In the genomic region with DNA sequence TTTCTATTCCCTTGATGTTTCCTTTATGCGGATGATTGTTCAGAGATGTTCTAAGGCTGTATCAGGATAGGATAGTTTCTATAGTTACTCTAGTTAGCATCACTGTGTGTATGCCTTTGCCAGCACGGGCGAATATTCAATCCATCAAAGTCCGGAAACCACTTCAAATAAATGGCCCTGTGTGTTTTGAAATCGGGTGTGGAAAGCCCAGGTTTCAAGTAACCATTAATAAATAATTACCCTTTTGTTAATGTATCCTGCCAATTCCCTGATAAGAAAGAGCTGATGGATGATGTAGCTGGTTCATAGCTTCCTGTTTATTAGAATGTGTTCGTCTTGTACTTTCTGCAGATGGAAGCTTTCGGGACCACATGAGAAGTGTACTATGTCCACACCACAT, we compare ENCODE assay signal across 23 cellular contexts.
A peak's percentile ranks its signal among the peaks of the same experiment; 100 is the strongest.
DNase-seq lines count a peak whose midpoint lies in the region; ATAC-seq and TF ChIP-seq lines count a peak whose summit lies in the region.
"Had no signal": no experiment of that assay in that cellular context is flagged by ENCODE, and none has a peak within 500 bp of the region (broad histone marks: within the 10 kb centered on the region; RNA-seq: fewer than 3 reads in every experiment).

No MANE protein-coding gene starts in this region.

- POLR2A ChIA-PET in MCF 10A (lab: Yijun Ruan, JAX): interaction anchor here (1.0 to 6.6 kb wide), 9 partner anchors 7 to 1058 kb away, joined by 3 to 105 read pairs (median 8); a partner anchor contains a TSS

- H3K27ac Mint-ChIP-seq in MCF 10A (ENCODE audit: low read depth, unreplicated experiment): no peak overlapping the region
- H3K27ac Mint-ChIP-seq: activated naive CD4-positive, alpha-beta T cell treated with anti-CD3 and anti-CD28 coated beads for 36 hours; immature natural killer cell; T-helper 2 cell treated with Interferon-gamma antibody and Interleukin-4, amounts not matched to agents 5 μg/mL and 100 μg/mL, for 36 hours had no signal

- H3K27ac ChIP-seq in breast epithelium: no peak overlapping the region
- H3K27ac ChIP-seq: cardiac muscle cell, hepatocyte, VCaP had no signal

- H3K27me3 Mint-ChIP-seq in MCF 10A (ENCODE audit: insufficient read depth, unreplicated experiment): no peaks in the 10 kb centered on the region

- TF ChIP-seq POLR2A in breast epithelium (IDR thresholded peaks at IDR 0.05): no peak

- no peaks in the 10 kb centered on the region for H3K27me3 ChIP-seq in breast epithelium

- intact Hi-C loops in MCF 10A (cut with micrococcal nuclease) (loop anchor here (10.0 kb wide), 2 partner anchors 115 to 535 kb away; no protein-coding TSS in a partner anchor), breast epithelium (cut with DNase I; ENCODE audit: low total_unique reads) (no loop called here)

- no peaks in the 10 kb centered on the region for H3K4me1 ChIP-seq in breast epithelium

- CTCF ChIA-PET in MCF 10A (lab: Yijun Ruan, JAX): interaction anchor here (0.6 to 1.3 kb wide), 4 partner anchors 8 to 692 kb away, joined by 3 to 6 read pairs (median 4); no protein-coding TSS in a partner anchor

- TF ChIP-seq CTCF in MCF 10A (IDR thresholded peaks at IDR 0.05; ENCODE audit: unreplicated experiment) (no peak), breast epithelium (IDR thresholded peaks at IDR 0.05) (no peak), fibroblast of villous mesenchyme (IDR thresholded peaks at IDR 0.05; ENCODE audit: insufficient read depth, low read depth, low read length) (no peak)

- no peaks in the 10 kb centered on the region for H3K9me3 Mint-ChIP-seq in MCF 10A (ENCODE audit: unreplicated experiment)
- H3K9me3 Mint-ChIP-seq: activated naive CD4-positive, alpha-beta T cell treated with anti-CD3 and anti-CD28 coated beads for 36 hours; neural crest cell; T-helper 2 cell treated with Interferon-gamma antibody and Interleukin-4, amounts not matched to agents 5 μg/mL and 100 μg/mL, for 36 hours had no signal

- no peaks in the 10 kb centered on the region for H3K36me3 ChIP-seq in breast epithelium
- H3K36me3 ChIP-seq: cardiac muscle cell had no signal

- H3K4me3 ChIP-seq in breast epithelium: no peak overlapping the region
- no peak overlapping the region for H3K4me3 ChIP-seq in fibroblast of villous mesenchyme (ENCODE audit: low read depth, low read length)
- H3K4me3 ChIP-seq: cardiac muscle cell, hepatocyte, mucosa of descending colon had no signal

- no TSS peak for BruUV-seq in MCF 10A (replicated peaks; lab: Mats Ljungman, UMichigan)

- no peaks in the 10 kb centered on the region for H3K9me3 ChIP-seq in breast epithelium
- H3K9me3 ChIP-seq: mucosa of descending colon had no signal

- H3K4me3 Mint-ChIP-seq in MCF 10A (ENCODE audit: unreplicated experiment): peak overlapping the region; percentile 13
- H3K4me3 Mint-ChIP-seq: activated naive CD4-positive, alpha-beta T cell treated with anti-CD3 and anti-CD28 coated beads for 36 hours; immature natural killer cell; neural crest cell; T-helper 2 cell treated with Interferon-gamma antibody and Interleukin-4, amounts not matched to agents 5 μg/mL and 100 μg/mL, for 36 hours had no signal

- no peak for DNase-seq in MCF 10A (ENCODE audit: unreplicated experiment)
- DNase-seq in breast epithelium (ENCODE audit: low spot score in 2 of 2): no peak
- peak; percentile 79 for DNase-seq in amniotic epithelial cell (ENCODE audit: low read depth)
- peak; percentile 70 for DNase-seq in fibroblast of villous mesenchyme (ENCODE audit: low read depth)
- DNase-seq in pulmonary artery endothelial cell (ENCODE audit: low read depth, low spot score): peak; percentile 92
- no peak for DNase-seq in NCI-H510A treated with DMSO at 0.1 percent for 48 hours (lab: John Stamatoyannopoulos, UW)
- DNase-seq in NCI-H2029 (lab: John Stamatoyannopoulos, UW): no peak
- DNase-seq: activated CD4-positive, alpha-beta T cell treated with anti-CD3 and anti-CD28 coated beads for 48 hours; activated naive CD4-positive, alpha-beta T cell treated with anti-CD3 and anti-CD28 coated beads for 36 hours; activated T-cell treated with anti-CD3 and anti-CD28 coated beads, Interleukin-2, amount 50 U/mL, for 48 hours; amniotic stem cell; DND-41; GOT3; immature natural killer cell; mucosa of descending colon; NCI-H526; trophoblast cell had no signal

- H3K4me1 Mint-ChIP-seq in MCF 10A (ENCODE audit: insufficient read depth, unreplicated experiment): peaks cover 27% of the 10 kb centered on the region
- H3K4me1 Mint-ChIP-seq: immature natural killer cell, neural crest cell had no signal

- no peaks in the 10 kb centered on the region for H3K36me3 Mint-ChIP-seq in MCF 10A (ENCODE audit: insufficient read depth, unreplicated experiment)
- H3K36me3 Mint-ChIP-seq: immature natural killer cell had no signal

- no peak for ATAC-seq in HG02840 (IDR thresholded peaks at IDR 0.05; ENCODE audit: low FRiP score, unreplicated experiment)
- ATAC-seq: mucosa of descending colon had no signal

Comparison
In these comparisons a context has a peak if more than half of its experiments do, and no peak if none do; other contexts are left out.
1. DNase-seq: peak in amniotic epithelial cell (single experiment), fibroblast of villous mesenchyme (single experiment) and pulmonary artery endothelial cell (single experiment); none in MCF 10A (single experiment), breast epithelium (0 of 2), NCI-H510A treated with DMSO at 0.1 percent for 48 hours (single experiment) and NCI-H2029 (single experiment).